In genomic region chr9:26856413-26857032, GRCh38 we compare ENCODE assay signal across 8 cellular contexts. TPM values are rescaled to one million over a fixed set of nuclear protein-coding genes. Genes with fewer than 3 reads are reported as not detected.
DNase-seq lines count a peak whose midpoint lies in the region; ATAC-seq, FAIRE-seq and TF ChIP-seq lines count a peak whose summit lies in the region.

No MANE protein-coding gene starts in this region.

- BruUV-seq in GM12878 (replicated peaks; lab: Mats Ljungman, UMichigan): no TSS peak

- H3K36me3 ChIP-seq in GM12878 (ENCODE audit: control insufficient read depth in 2 of 2, insufficient read depth in 2 of 2, low read length in 1 of 2) (peaks cover 0 to 17% of the 10 kb centered on the region in 2 experiments; a peak in 2 of 4 replicates), right lobe of liver (peaks cover 0 to 10% (median 2%) of the 10 kb centered on the region in 4 donors)

- ATAC-seq in GM19043 (IDR thresholded peaks at IDR 0.05; ENCODE audit: low read depth, unreplicated experiment) (peak; percentile 83), HG03378 (IDR thresholded peaks at IDR 0.05; ENCODE audit: unreplicated experiment) (peak; percentile 80), GM12878 (peak; percentile 97), right lobe of liver (peak; percentile 57 to 73 (median 68)), HG03025 (IDR thresholded peaks at IDR 0.05; ENCODE audit: low FRiP score, unreplicated experiment) (no peak)

- TF ChIP-seq CTCF in GM12878 (IDR thresholded peaks at IDR 0.05 in 2 of 3, conservative IDR thresholded peaks at IDR 0.05 in 1 of 3; ENCODE audit: control insufficient read depth in 2 of 3, extremely low read depth in 1 of 3, insufficient read depth in 1 of 3, low read depth in 3 of 3, low read length in 3 of 3): peak; percentile 69 to 72 (median 70)
- peak; percentile 38 to 61 (median 52) for TF ChIP-seq CTCF in right lobe of liver (IDR thresholded peaks at IDR 0.05)

- H3K27ac ChIP-seq in GM12878 (ENCODE audit: control insufficient read depth, insufficient read depth) (no peak overlapping the region), right lobe of liver (no peak overlapping the region)

- SMC1A ChIA-PET in GM12878 (lab: Charles Lee; ENCODE audit: uncharacterized antibody, unreplicated experiment): interaction anchor here (0.7 to 2.6 kb wide), 5 partner anchors 11 to 133 kb away, joined by 3 to 13 read pairs (median 5); partner anchors contain the start of gene IFT74

- H3K9ac ChIP-seq in GM12878 (ENCODE audit: control insufficient read depth, insufficient read depth, low read length): no peak overlapping the region

- peak; percentile 83 for FAIRE-seq in GM12878 (lab: Jason Lieb, UNC)

- RAD21 ChIA-PET in GM12878 (lab: Charles Lee; ENCODE audit: unreplicated experiment): interaction anchor here (0.7 to 3.5 kb wide), 3 partner anchors 110 to 164 kb away, joined by 3 to 27 read pairs (median 13); no protein-coding TSS in a partner anchor

- no peaks in the 10 kb centered on the region for H3K79me2 ChIP-seq in GM12878 (ENCODE audit: control insufficient read depth, insufficient read depth, low read length)

- H3K9me3 ChIP-seq in GM12878 (replicated peaks; ENCODE audit: control insufficient read depth, insufficient read depth, low read length) (no peaks in the 10 kb centered on the region), right lobe of liver (no peaks in the 10 kb centered on the region)

- intact Hi-C loops in GM12878 (cut with micrococcal nuclease; ENCODE audit: unreplicated experiment): loop anchor here (1.0 to 10.0 kb wide), 4 partner anchors 112 to 892 kb away; no protein-coding TSS in a partner anchor
- intact Hi-C loops in right lobe of liver (cut with DNase I): no loop called here

- peak; percentile 45 for DNase-seq in DMS153 treated with DMSO at 0.1 percent for 48 hours (lab: John Stamatoyannopoulos, UW; ENCODE audit: unreplicated experiment)
- peak; percentile 3 for DNase-seq in NCI-H345 treated with DMSO at 0.1 percent for 48 hours (lab: John Stamatoyannopoulos, UW; ENCODE audit: unreplicated experiment)
- peak; percentile 45 for DNase-seq in GM12878 (ENCODE audit: low read depth, low spot score)
- DNase-seq in right lobe of liver: no peak
- no peak for DNase-seq in effector CD8-positive, alpha-beta T cell (lab: John Stamatoyannopoulos, UW)

- WGBS in GM12878 (ENCODE audit: insufficient coverage, insufficient replicate concordance, low lambda C conversion rate, missing lambda C conversion rate): 94% methylated on average over 1 of the region's 1 CpG
- 100% methylated on average over 1 of the region's 1 CpG for WGBS in right lobe of liver (ENCODE audit: insufficient coverage, low coverage, low lambda C conversion rate, missing lambda C conversion rate)

- peak; percentile 74 for TF ChIP-seq RAD21 in GM12878 (IDR thresholded peaks at IDR 0.05; ENCODE audit: insufficient read depth, low read depth, low read length)

- H3K4me2 ChIP-seq in GM12878 (ENCODE audit: control insufficient read depth, insufficient read depth): no peak overlapping the region

- H2AFZ ChIP-seq in GM12878 (ENCODE audit: control insufficient read depth, low read depth, low read length): no peak overlapping the region

- CTCF ChIA-PET in GM12878 (lab: Yijun Ruan, JAX): interaction anchor here (0.7 to 3.8 kb wide), 16 partner anchors 10 to 210 kb away, joined by 3 to 51 read pairs (median 4); no protein-coding TSS in a partner anchor

- no peak for TF ChIP-seq EP300 in GM12878 (IDR thresholded peaks at IDR 0.05; ENCODE audit: borderline replicate concordance in 1 of 2, control insufficient read depth in 1 of 2, low read depth in 2 of 2, low read length in 2 of 2)

- no peak for TF ChIP-seq POLR2A in GM12878 (IDR thresholded peaks at IDR 0.05; ENCODE audit: low read depth, low read length)
- TF ChIP-seq POLR2A in right lobe of liver (IDR thresholded peaks at IDR 0.05): no peak

- no peaks in the 10 kb centered on the region for H3K27me3 ChIP-seq in GM12878 (replicated peaks in 1 of 2; ENCODE audit: control insufficient read depth in 2 of 2, insufficient read depth in 2 of 2, low read length in 1 of 2)
- H3K27me3 ChIP-seq in right lobe of liver: no peaks in the 10 kb centered on the region

- no peaks in the 10 kb centered on the region for H4K20me1 ChIP-seq in GM12878 (ENCODE audit: control insufficient read depth, insufficient read depth)

- H3K4me3 ChIP-seq in GM12878 (no peak overlapping the region), right lobe of liver (no peak overlapping the region)

- in situ Hi-C loops in GM12878 (cut with MboI): no loop called here

- no peaks in the 10 kb centered on the region for H3K4me1 ChIP-seq in GM12878 (ENCODE audit: control insufficient read depth, insufficient read depth, low read length)
- no peaks in the 10 kb centered on the region for H3K4me1 ChIP-seq in right lobe of liver

- POLR2A ChIA-PET in GM12878 (lab: Charles Lee): no interaction called here

TF ChIP-seq in GM12878, 131 proteins besides CTCF, POLR2A, EP300 and RAD21 (continues in another document):
- TF ChIP-seq KDM1A (IDR thresholded peaks at IDR 0.05; ENCODE audit: borderline replicate concordance) (no peak), SREBF1 (IDR thresholded peaks at IDR 0.05; ENCODE audit: low read length) (no peak), ZNF207 (IDR thresholded peaks at IDR 0.05; ENCODE audit: borderline replicate concordance) (no peak), CBX5 (IDR thresholded peaks at IDR 0.05; ENCODE audit: low read depth) (peak; percentile 53; the same call in 1 of the 2 replicates), YY1 (IDR thresholded peaks at IDR 0.05; ENCODE audit: low read depth, low read length) (peak; percentile 13; the same call in 1 of the 2 replicates), ZBED1 (IDR thresholded peaks at IDR 0.05; ENCODE audit: borderline replicate concordance) (no peak), CEBPB (IDR thresholded peaks at IDR 0.05; ENCODE audit: borderline replicate concordance in 1 of 2, low read depth in 2 of 2, low read length in 2 of 2) (no peak), SIN3A (IDR thresholded peaks at IDR 0.05; ENCODE audit: low read depth, low read length) (no peak), TARDBP (IDR thresholded peaks at IDR 0.05; ENCODE audit: borderline replicate concordance) (no peak), WRNIP1 (IDR thresholded peaks at IDR 0.05; ENCODE audit: borderline replicate concordance, low read depth, low read length) (no peak), SMC3 (IDR thresholded peaks at IDR 0.05; ENCODE audit: borderline replicate concordance, low read length) (peak; percentile 51; the same call in 1 of the 2 replicates)
- TF ChIP-seq, protein P1, sequence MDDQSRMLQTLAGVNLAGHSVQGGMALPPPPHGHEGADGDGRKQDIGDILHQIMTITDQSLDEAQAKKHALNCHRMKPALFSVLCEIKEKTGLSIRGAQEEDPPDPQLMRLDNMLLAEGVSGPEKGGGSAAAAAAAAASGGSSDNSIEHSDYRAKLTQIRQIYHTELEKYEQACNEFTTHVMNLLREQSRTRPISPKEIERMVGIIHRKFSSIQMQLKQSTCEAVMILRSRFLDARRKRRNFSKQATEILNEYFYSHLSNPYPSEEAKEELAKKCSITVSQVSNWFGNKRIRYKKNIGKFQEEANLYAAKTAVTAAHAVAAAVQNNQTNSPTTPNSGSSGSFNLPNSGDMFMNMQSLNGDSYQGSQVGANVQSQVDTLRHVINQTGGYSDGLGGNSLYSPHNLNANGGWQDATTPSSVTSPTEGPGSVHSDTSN (IDR thresholded peaks at IDR 0.05; ENCODE audit: insufficient replicate concordance, low read depth, low read length): no peak
- TF ChIP-seq, protein P2, sequence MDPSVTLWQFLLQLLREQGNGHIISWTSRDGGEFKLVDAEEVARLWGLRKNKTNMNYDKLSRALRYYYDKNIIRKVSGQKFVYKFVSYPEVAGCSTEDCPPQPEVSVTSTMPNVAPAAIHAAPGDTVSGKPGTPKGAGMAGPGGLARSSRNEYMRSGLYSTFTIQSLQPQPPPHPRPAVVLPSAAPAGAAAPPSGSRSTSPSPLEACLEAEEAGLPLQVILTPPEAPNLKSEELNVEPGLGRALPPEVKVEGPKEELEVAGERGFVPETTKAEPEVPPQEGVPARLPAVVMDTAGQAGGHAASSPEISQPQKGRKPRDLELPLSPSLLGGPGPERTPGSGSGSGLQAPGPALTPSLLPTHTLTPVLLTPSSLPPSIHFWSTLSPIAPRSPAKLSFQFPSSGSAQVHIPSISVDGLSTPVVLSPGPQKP (IDR thresholded peaks at IDR 0.05; ENCODE audit: low read depth, low read length): no peak
- TF ChIP-seq, protein P3, sequence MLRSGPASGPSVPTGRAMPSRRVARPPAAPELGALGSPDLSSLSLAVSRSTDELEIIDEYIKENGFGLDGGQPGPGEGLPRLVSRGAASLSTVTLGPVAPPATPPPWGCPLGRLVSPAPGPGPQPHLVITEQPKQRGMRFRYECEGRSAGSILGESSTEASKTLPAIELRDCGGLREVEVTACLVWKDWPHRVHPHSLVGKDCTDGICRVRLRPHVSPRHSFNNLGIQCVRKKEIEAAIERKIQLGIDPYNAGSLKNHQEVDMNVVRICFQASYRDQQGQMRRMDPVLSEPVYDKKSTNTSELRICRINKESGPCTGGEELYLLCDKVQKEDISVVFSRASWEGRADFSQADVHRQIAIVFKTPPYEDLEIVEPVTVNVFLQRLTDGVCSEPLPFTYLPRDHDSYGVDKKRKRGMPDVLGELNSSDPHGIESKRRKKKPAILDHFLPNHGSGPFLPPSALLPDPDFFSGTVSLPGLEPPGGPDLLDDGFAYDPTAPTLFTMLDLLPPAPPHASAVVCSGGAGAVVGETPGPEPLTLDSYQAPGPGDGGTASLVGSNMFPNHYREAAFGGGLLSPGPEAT (IDR thresholded peaks at IDR 0.05; ENCODE audit: low read depth): no peak

RNA-seq across cellular contexts. Expression of gene CAAP1, which starts 36.1 kb away (rescaled TPM):
- 42.1 and 52.4 TPM in 2 replicates for total RNA-seq in GM12878 (2013; cell fraction: nucleolus; rRNA removed)
- total RNA-seq in GM12878 (2014; rRNA removed): 15.6 and 21.7 TPM in 2 replicates
- total RNA-seq in GM12878 (2014; rRNA removed; fragmentation: Illumina TruSeq; extraction: Trizol): 21.1 and 21.8 TPM in 2 replicates
- total RNA-seq in GM12878 (2021): 19.3 and 20.3 TPM in 2 replicates
- 6.5 TPM for polyA plus RNA-seq in GM12878 (2011; ENCODE audit: low read depth)
- polyA plus RNA-seq in GM12878 (2011; rRNA removed): 25.4 and 47.1 TPM in 2 replicates
- 10.8 and 20.8 TPM in 2 replicates for polyA plus RNA-seq in GM12878 (2011; cell fraction: cytosol; rRNA removed)
- 11.9 and 15.8 TPM in 2 replicates for polyA plus RNA-seq in GM12878 (2011; cell fraction: nucleus; rRNA removed)
- 11.8 and 11.9 TPM in 2 replicates for polyA plus RNA-seq in GM12878 (2012)
- 23.6 and 29.0 TPM in 2 replicates for polyA plus RNA-seq in GM12878 (2014; fragmentation: Illumina TruSeq; extraction: Trizol)
- 10 to 100 TPM; 11.0 to 11.9 TPM for polyA plus RNA-seq in GM12878 (2014; fragmentation: Nextera tagmentation; extraction: Ambion mirVana)
- 11.9 and 16.0 TPM in 2 replicates for polyA plus RNA-seq in GM12878 (2014; rRNA removed)
- 10 to 100 TPM; 25.0 to 27.5 TPM for polyA plus RNA-seq in GM12878 (2016; fragmentation: Nextera tagmentation; extraction: Ambion mirVana)
- 5.7 and 7.8 TPM in 2 replicates for polyA minus RNA-seq in GM12878 (2011; rRNA and poly(A)+ RNA removed)
- 7.3 and 10.3 TPM in 2 replicates for polyA minus RNA-seq in GM12878 (2011; cell fraction: cytosol; rRNA and poly(A)+ RNA removed)
- 12.0 and 21.2 TPM in 2 replicates for polyA minus RNA-seq in GM12878 (2011; cell fraction: nucleus; rRNA and poly(A)+ RNA removed)
- 10 to 100 TPM in 5 of 6 experiments, 1 to 10 TPM in 1; 9.3 to 22.8 (median 13.4) TPM for total RNA-seq in right lobe of liver

Comparison
In these comparisons a context has a peak if more than half of its experiments do, and no peak if none do; other contexts are left out.
1. DNase-seq: peak in DMS153 treated with DMSO at 0.1 percent for 48 hours (single experiment), NCI-H345 treated with DMSO at 0.1 percent for 48 hours (single experiment) and GM12878 (single experiment); none in right lobe of liver (0 of 3) and effector CD8-positive, alpha-beta T cell (single experiment).